1 cellular context compared by ENCODE assay signal in the genomic region with DNA sequence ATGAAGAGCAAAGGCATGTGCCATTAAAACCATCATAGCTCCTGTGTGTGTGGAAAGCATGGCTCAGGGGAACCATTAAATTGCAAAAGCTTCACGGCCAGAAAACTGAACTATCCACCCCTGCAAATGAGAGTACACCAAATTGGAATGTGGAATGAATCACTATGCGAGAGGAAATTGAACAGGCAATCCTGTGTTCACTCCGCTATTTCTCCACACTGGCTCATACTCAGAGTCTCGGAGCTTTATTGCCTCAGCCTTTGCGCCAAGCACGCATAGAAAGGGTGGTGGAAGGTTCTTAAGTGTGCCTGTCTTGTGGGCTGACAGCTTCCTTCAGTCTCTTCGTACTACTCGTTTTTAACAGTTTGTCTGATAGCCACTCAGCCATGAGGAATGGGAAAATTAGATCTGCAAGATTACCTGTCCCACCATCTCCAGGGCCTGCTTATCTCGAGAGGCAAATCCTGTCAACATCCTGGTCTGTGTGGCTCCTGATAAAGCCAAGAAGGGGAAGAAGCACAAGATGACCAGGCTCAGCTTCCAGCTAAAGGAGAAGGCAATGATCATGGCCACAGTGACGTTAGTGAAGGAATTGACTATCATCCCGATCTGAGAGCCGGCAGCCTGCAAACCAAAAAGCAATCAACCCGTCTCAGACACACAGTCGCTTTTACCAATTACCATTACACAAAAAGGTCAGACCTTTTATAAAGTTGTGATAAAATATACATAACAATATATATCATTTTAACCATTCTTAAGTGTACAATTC.
TF ChIP-seq lines count a peak whose summit lies in the region.

No MANE protein-coding gene starts in this region.

TF ChIP-seq in K562, 482 proteins besides CTCF, POLR2A, EP300 and RAD21 (continued from another document and continues in another):
- TF ChIP-seq, protein P1, sequence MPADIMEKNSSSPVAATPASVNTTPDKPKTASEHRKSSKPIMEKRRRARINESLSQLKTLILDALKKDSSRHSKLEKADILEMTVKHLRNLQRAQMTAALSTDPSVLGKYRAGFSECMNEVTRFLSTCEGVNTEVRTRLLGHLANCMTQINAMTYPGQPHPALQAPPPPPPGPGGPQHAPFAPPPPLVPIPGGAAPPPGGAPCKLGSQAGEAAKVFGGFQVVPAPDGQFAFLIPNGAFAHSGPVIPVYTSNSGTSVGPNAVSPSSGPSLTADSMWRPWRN (IDR thresholded peaks at IDR 0.05; ENCODE audit: low read depth): peak; percentile 98
- TF ChIP-seq NCOA4 (IDR thresholded peaks at IDR 0.05; ENCODE audit: partially characterized antibody) (no peak), SP1 (CRISPR knock-in tag; IDR thresholded peaks at IDR 0.05) (peak; percentile 78), ZNF174 (CRISPR knock-in tag; IDR thresholded peaks at IDR 0.05) (no peak), CREB1 (IDR thresholded peaks at IDR 0.05) (peak; percentile 78; the same call in 1 of the 2 replicates), CREB1 (CRISPR knock-in tag; IDR thresholded peaks at IDR 0.05) (peak; percentile 50), ZNF780A (CRISPR knock-in tag; IDR thresholded peaks at IDR 0.05) (no peak), ZFP36 (IDR thresholded peaks at IDR 0.05; ENCODE audit: low read depth, low read length, partially characterized antibody) (peak; percentile 7), ETV1 (tag; conservative IDR thresholded peaks at IDR 0.05; ENCODE audit: low read depth) (peak; percentile 99), RFX1 (IDR thresholded peaks at IDR 0.05) (no peak), ZNF24 (IDR thresholded peaks at IDR 0.05) (peak; percentile 83), POLR2AphosphoS2 (IDR thresholded peaks at IDR 0.05; ENCODE audit: low read length) (no peak), ZNF143 (CRISPR knock-in tag; IDR thresholded peaks at IDR 0.05) (no peak), RB1 (IDR thresholded peaks at IDR 0.05; ENCODE audit: low read depth) (peak; percentile 34; the same call in 1 of the 2 replicates), ELF1 (tag; IDR thresholded peaks at IDR 0.05) (peak; percentile 63; the same call in 1 of the 2 replicates), BCOR (IDR thresholded peaks at IDR 0.05) (peak; percentile 95), YY1 (IDR thresholded peaks at IDR 0.05; ENCODE audit: borderline replicate concordance in 1 of 3, control insufficient read depth in 1 of 3, extremely low read depth in 1 of 3, insufficient read depth in 3 of 3, insufficient read length in 1 of 3, insufficient replicate concordance in 2 of 3, low read depth in 1 of 3, low read length in 2 of 3) (peak in 2 of 3 experiments; percentile 12 to 70), ESRRA (IDR thresholded peaks at IDR 0.05; ENCODE audit: borderline replicate concordance, low read depth) (peak; percentile 80; the same call in 1 of the 2 replicates), MAFF (IDR thresholded peaks at IDR 0.05; ENCODE audit: low read length) (peak; percentile 43; the same call in 1 of the 2 replicates), JUNB (CRISPR knock-in tag; conservative IDR thresholded peaks at IDR 0.05) (no peak), FOS (IDR thresholded peaks at IDR 0.05; ENCODE audit: extremely low read depth, insufficient read length) (no peak), PHF21A (IDR thresholded peaks at IDR 0.05; ENCODE audit: borderline replicate concordance, low read depth) (no peak), EWSR1 (IDR thresholded peaks at IDR 0.05; ENCODE audit: borderline replicate concordance, low read depth, partially characterized antibody) (no peak), MYC (IDR thresholded peaks at IDR 0.05; ENCODE audit: low read depth, low read length) (peak; percentile 94), MYC (CRISPR knock-in tag; IDR thresholded peaks at IDR 0.05; ENCODE audit: borderline replicate concordance, low read depth) (no peak), TCF7 (IDR thresholded peaks at IDR 0.05; ENCODE audit: borderline replicate concordance) (peak; percentile 64; the same call in 1 of the 2 replicates), KLF6 (CRISPR knock-in tag; IDR thresholded peaks at IDR 0.05; ENCODE audit: borderline replicate concordance) (0 out of 2 replicates have a peak, but pooled peaks have one; percentile 57), KHSRP (IDR thresholded peaks at IDR 0.05) (peak; percentile 92), TSC22D4 (tag; IDR thresholded peaks at IDR 0.05) (no peak)
- TF ChIP-seq, protein P2, sequence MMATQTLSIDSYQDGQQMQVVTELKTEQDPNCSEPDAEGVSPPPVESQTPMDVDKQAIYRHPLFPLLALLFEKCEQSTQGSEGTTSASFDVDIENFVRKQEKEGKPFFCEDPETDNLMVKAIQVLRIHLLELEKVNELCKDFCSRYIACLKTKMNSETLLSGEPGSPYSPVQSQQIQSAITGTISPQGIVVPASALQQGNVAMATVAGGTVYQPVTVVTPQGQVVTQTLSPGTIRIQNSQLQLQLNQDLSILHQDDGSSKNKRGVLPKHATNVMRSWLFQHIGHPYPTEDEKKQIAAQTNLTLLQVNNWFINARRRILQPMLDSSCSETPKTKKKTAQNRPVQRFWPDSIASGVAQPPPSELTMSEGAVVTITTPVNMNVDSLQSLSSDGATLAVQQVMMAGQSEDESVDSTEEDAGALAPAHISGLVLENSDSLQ (IDR thresholded peaks at IDR 0.05): peak; percentile 93
- TF ChIP-seq, protein P3, sequence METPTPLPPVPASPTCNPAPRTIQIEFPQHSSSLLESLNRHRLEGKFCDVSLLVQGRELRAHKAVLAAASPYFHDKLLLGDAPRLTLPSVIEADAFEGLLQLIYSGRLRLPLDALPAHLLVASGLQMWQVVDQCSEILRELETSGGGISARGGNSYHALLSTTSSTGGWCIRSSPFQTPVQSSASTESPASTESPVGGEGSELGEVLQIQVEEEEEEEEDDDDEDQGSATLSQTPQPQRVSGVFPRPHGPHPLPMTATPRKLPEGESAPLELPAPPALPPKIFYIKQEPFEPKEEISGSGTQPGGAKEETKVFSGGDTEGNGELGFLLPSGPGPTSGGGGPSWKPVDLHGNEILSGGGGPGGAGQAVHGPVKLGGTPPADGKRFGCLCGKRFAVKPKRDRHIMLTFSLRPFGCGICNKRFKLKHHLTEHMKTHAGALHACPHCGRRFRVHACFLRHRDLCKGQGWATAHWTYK (CRISPR knock-in tag; IDR thresholded peaks at IDR 0.05): peak; percentile 87; the same call in 1 of the 2 replicates
- TF ChIP-seq, protein P4, sequence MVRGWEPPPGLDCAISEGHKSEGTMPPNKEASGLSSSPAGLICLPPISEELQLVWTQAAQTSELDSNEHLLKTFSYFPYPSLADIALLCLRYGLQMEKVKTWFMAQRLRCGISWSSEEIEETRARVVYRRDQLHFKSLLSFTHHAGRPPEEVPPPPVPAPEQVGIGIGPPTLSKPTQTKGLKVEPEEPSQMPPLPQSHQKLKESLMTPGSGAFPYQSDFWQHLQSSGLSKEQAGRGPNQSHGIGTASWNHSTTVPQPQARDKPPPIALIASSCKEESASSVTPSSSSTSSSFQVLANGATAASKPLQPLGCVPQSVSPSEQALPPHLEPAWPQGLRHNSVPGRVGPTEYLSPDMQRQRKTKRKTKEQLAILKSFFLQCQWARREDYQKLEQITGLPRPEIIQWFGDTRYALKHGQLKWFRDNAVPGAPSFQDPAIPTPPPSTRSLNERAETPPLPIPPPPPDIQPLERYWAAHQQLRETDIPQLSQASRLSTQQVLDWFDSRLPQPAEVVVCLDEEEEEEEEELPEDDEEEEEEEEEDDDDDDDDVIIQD (CRISPR knock-in tag; IDR thresholded peaks at IDR 0.05): 0 out of 2 replicates have a peak, but pooled peaks have one; percentile 19
- TF ChIP-seq, protein P5, sequence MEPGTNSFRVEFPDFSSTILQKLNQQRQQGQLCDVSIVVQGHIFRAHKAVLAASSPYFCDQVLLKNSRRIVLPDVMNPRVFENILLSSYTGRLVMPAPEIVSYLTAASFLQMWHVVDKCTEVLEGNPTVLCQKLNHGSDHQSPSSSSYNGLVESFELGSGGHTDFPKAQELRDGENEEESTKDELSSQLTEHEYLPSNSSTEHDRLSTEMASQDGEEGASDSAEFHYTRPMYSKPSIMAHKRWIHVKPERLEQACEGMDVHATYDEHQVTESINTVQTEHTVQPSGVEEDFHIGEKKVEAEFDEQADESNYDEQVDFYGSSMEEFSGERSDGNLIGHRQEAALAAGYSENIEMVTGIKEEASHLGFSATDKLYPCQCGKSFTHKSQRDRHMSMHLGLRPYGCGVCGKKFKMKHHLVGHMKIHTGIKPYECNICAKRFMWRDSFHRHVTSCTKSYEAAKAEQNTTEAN (CRISPR knock-in tag; IDR thresholded peaks at IDR 0.05): no peak; the same call in 1 of the 2 replicates
- TF ChIP-seq, protein P6, sequence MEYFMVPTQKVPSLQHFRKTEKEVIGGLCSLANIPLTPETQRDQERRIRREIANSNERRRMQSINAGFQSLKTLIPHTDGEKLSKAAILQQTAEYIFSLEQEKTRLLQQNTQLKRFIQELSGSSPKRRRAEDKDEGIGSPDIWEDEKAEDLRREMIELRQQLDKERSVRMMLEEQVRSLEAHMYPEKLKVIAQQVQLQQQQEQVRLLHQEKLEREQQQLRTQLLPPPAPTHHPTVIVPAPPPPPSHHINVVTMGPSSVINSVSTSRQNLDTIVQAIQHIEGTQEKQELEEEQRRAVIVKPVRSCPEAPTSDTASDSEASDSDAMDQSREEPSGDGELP (CRISPR knock-in tag; IDR thresholded peaks at IDR 0.05; ENCODE audit: borderline replicate concordance): peak; percentile 60
- TF ChIP-seq, protein P7, sequence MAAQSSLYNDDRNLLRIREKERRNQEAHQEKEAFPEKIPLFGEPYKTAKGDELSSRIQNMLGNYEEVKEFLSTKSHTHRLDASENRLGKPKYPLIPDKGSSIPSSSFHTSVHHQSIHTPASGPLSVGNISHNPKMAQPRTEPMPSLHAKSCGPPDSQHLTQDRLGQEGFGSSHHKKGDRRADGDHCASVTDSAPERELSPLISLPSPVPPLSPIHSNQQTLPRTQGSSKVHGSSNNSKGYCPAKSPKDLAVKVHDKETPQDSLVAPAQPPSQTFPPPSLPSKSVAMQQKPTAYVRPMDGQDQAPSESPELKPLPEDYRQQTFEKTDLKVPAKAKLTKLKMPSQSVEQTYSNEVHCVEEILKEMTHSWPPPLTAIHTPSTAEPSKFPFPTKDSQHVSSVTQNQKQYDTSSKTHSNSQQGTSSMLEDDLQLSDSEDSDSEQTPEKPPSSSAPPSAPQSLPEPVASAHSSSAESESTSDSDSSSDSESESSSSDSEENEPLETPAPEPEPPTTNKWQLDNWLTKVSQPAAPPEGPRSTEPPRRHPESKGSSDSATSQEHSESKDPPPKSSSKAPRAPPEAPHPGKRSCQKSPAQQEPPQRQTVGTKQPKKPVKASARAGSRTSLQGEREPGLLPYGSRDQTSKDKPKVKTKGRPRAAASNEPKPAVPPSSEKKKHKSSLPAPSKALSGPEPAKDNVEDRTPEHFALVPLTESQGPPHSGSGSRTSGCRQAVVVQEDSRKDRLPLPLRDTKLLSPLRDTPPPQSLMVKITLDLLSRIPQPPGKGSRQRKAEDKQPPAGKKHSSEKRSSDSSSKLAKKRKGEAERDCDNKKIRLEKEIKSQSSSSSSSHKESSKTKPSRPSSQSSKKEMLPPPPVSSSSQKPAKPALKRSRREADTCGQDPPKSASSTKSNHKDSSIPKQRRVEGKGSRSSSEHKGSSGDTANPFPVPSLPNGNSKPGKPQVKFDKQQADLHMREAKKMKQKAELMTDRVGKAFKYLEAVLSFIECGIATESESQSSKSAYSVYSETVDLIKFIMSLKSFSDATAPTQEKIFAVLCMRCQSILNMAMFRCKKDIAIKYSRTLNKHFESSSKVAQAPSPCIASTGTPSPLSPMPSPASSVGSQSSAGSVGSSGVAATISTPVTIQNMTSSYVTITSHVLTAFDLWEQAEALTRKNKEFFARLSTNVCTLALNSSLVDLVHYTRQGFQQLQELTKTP (IDR thresholded peaks at IDR 0.05; ENCODE audit: low read depth in 1 of 2, partially characterized antibody in 2 of 2): peak; percentile 72 to 98
